Comparison of ENCODE assay signal across 1 cellular context in the genomic region with DNA sequence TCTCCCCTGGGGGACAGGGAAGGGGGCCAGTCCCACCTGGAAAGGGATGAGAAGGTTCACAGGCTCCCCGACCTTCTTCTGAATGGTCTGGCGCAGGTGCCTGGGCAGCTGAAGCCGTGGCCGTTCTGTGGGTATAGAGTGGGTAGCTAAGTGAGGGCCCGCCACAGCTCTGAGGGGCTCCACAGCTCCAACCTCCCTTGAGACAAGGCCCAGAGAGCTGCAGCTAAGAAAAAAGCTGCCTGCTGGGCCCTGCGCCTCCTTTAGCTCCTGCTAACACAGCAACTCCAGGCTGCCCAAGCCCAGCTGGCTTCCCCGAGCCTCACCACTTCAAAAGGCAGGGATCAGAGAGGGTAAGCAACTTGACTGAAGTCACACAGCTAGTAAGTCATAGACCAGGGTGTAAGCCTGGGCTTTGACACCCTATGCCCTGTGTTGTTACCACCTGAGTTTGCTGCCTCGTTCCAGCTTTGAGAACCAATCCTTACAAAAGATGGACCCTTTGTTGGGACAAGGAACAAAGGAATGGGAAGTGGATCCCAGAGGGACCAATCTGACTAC.
TF ChIP-seq lines count a peak whose summit lies in the region.

No MANE protein-coding gene starts in this region.

TF ChIP-seq in HepG2, 621 proteins besides CTCF, POLR2A, EP300 and RAD21:
- TF ChIP-seq KLF11 (CRISPR knock-in tag; IDR thresholded peaks at IDR 0.05), result no peak
- peak; percentile 98 for TF ChIP-seq ZNF768 (CRISPR knock-in tag; IDR thresholded peaks at IDR 0.05)
- no peak for TF ChIP-seq DR1 (CRISPR knock-in tag; IDR thresholded peaks at IDR 0.05)
- TF ChIP-seq, protein P1, sequence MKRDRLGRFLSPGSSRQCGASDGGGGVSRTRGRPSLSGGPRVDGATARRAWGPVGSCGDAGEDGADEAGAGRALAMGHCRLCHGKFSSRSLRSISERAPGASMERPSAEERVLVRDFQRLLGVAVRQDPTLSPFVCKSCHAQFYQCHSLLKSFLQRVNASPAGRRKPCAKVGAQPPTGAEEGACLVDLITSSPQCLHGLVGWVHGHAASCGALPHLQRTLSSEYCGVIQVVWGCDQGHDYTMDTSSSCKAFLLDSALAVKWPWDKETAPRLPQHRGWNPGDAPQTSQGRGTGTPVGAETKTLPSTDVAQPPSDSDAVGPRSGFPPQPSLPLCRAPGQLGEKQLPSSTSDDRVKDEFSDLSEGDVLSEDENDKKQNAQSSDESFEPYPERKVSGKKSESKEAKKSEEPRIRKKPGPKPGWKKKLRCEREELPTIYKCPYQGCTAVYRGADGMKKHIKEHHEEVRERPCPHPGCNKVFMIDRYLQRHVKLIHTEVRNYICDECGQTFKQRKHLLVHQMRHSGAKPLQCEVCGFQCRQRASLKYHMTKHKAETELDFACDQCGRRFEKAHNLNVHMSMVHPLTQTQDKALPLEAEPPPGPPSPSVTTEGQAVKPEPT (CRISPR knock-in tag; IDR thresholded peaks at IDR 0.05; ENCODE audit: low read depth), result no peak
- TF ChIP-seq HMGA1 (CRISPR knock-in tag; conservative IDR thresholded peaks at IDR 0.05), result no peak
- no peak for TF ChIP-seq BORCS8-MEF2B (CRISPR knock-in tag; IDR thresholded peaks at IDR 0.05)
- TF ChIP-seq, protein P2, sequence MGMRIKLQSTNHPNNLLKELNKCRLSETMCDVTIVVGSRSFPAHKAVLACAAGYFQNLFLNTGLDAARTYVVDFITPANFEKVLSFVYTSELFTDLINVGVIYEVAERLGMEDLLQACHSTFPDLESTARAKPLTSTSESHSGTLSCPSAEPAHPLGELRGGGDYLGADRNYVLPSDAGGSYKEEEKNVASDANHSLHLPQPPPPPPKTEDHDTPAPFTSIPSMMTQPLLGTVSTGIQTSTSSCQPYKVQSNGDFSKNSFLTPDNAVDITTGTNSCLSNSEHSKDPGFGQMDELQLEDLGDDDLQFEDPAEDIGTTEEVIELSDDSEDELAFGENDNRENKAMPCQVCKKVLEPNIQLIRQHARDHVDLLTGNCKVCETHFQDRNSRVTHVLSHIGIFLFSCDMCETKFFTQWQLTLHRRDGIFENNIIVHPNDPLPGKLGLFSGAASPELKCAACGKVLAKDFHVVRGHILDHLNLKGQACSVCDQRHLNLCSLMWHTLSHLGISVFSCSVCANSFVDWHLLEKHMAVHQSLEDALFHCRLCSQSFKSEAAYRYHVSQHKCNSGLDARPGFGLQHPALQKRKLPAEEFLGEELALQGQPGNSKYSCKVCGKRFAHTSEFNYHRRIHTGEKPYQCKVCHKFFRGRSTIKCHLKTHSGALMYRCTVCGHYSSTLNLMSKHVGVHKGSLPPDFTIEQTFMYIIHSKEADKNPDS (CRISPR knock-in tag; IDR thresholded peaks at IDR 0.05), result no peak
- TF ChIP-seq, protein P3, sequence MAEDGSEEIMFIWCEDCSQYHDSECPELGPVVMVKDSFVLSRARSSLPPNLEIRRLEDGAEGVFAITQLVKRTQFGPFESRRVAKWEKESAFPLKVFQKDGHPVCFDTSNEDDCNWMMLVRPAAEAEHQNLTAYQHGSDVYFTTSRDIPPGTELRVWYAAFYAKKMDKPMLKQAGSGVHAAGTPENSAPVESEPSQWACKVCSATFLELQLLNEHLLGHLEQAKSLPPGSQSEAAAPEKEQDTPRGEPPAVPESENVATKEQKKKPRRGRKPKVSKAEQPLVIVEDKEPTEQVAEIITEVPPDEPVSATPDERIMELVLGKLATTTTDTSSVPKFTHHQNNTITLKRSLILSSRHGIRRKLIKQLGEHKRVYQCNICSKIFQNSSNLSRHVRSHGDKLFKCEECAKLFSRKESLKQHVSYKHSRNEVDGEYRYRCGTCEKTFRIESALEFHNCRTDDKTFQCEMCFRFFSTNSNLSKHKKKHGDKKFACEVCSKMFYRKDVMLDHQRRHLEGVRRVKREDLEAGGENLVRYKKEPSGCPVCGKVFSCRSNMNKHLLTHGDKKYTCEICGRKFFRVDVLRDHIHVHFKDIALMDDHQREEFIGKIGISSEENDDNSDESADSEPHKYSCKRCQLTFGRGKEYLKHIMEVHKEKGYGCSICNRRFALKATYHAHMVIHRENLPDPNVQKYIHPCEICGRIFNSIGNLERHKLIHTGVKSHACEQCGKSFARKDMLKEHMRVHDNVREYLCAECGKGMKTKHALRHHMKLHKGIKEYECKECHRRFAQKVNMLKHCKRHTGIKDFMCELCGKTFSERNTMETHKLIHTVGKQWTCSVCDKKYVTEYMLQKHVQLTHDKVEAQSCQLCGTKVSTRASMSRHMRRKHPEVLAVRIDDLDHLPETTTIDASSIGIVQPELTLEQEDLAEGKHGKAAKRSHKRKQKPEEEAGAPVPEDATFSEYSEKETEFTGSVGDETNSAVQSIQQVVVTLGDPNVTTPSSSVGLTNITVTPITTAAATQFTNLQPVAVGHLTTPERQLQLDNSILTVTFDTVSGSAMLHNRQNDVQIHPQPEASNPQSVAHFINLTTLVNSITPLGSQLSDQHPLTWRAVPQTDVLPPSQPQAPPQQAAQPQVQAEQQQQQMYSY (CRISPR knock-in tag; IDR thresholded peaks at IDR 0.05), result no peak
- no peak for TF ChIP-seq CREM (IDR thresholded peaks at IDR 0.05)
- TF ChIP-seq CREM (CRISPR knock-in tag; IDR thresholded peaks at IDR 0.05), result no peak
- no peak for TF ChIP-seq MTA1 (CRISPR knock-in tag; IDR thresholded peaks at IDR 0.05; ENCODE audit: borderline replicate concordance)
- no peak for TF ChIP-seq MEIS1 (CRISPR knock-in tag; IDR thresholded peaks at IDR 0.05; ENCODE audit: borderline replicate concordance)
- TF ChIP-seq ZMYM3 (CRISPR knock-in tag; IDR thresholded peaks at IDR 0.05), result peak; percentile 74
- no peak for TF ChIP-seq ZNF781 (CRISPR knock-in tag; IDR thresholded peaks at IDR 0.05; ENCODE audit: borderline replicate concordance, not compliant biosample characterization)
- no peak for TF ChIP-seq ZNF616 (CRISPR knock-in tag; IDR thresholded peaks at IDR 0.05; ENCODE audit: low read depth)
- no peak for TF ChIP-seq TAF1 (CRISPR knock-in tag; IDR thresholded peaks at IDR 0.05)
- TF ChIP-seq, protein P4, sequence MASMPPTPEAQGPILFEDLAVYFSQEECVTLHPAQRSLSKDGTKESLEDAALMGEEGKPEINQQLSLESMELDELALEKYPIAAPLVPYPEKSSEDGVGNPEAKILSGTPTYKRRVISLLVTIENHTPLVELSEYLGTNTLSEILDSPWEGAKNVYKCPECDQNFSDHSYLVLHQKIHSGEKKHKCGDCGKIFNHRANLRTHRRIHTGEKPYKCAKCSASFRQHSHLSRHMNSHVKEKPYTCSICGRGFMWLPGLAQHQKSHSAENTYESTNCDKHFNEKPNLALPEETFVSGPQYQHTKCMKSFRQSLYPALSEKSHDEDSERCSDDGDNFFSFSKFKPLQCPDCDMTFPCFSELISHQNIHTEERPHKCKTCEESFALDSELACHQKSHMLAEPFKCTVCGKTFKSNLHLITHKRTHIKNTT (CRISPR knock-in tag; IDR thresholded peaks at IDR 0.05), result no peak
